In genomic region chr1:245153645-245154428, GRCh38 we compare ENCODE assay signal across 1 cellular context.
A peak's percentile ranks its signal among the peaks of the same experiment; 100 is the strongest.
TF ChIP-seq lines count a peak whose summit lies in the region.

No MANE protein-coding gene starts in this region.

TF ChIP-seq in HepG2, 621 proteins besides CTCF, POLR2A, EP300 and RAD21 (continued from another document):
- TF ChIP-seq CREB3 (CRISPR knock-in tag; IDR thresholded peaks at IDR 0.05) (no peak), RELA (CRISPR knock-in tag; IDR thresholded peaks at IDR 0.05) (no peak), FOXO4 (CRISPR knock-in tag; conservative IDR thresholded peaks at IDR 0.05) (0 out of 2 replicates have a peak, but pooled peaks have one; percentile 37), ZBTB7B (CRISPR knock-in tag; IDR thresholded peaks at IDR 0.05) (peak; percentile 57; the same call in 1 of the 2 replicates), YEATS4 (CRISPR knock-in tag; IDR thresholded peaks at IDR 0.05; ENCODE audit: borderline replicate concordance) (no peak), STAT5B (CRISPR knock-in tag; IDR thresholded peaks at IDR 0.05) (no peak), RFX1 (IDR thresholded peaks at IDR 0.05) (no peak), ERF (CRISPR knock-in tag; IDR thresholded peaks at IDR 0.05) (no peak), ZNF234 (CRISPR knock-in tag; conservative IDR thresholded peaks at IDR 0.05) (no peak), POLR2AphosphoS2 (IDR thresholded peaks at IDR 0.05; ENCODE audit: low read depth, low read length) (no peak), POLR2AphosphoS5 (IDR thresholded peaks at IDR 0.05; ENCODE audit: low read depth, low read length) (no peak), FOXJ3 (CRISPR knock-in tag; IDR thresholded peaks at IDR 0.05; ENCODE audit: borderline replicate concordance) (no peak), MED8 (CRISPR knock-in tag; IDR thresholded peaks at IDR 0.05; ENCODE audit: insufficient replicate concordance) (peak; percentile 12)
- TF ChIP-seq, protein P1, sequence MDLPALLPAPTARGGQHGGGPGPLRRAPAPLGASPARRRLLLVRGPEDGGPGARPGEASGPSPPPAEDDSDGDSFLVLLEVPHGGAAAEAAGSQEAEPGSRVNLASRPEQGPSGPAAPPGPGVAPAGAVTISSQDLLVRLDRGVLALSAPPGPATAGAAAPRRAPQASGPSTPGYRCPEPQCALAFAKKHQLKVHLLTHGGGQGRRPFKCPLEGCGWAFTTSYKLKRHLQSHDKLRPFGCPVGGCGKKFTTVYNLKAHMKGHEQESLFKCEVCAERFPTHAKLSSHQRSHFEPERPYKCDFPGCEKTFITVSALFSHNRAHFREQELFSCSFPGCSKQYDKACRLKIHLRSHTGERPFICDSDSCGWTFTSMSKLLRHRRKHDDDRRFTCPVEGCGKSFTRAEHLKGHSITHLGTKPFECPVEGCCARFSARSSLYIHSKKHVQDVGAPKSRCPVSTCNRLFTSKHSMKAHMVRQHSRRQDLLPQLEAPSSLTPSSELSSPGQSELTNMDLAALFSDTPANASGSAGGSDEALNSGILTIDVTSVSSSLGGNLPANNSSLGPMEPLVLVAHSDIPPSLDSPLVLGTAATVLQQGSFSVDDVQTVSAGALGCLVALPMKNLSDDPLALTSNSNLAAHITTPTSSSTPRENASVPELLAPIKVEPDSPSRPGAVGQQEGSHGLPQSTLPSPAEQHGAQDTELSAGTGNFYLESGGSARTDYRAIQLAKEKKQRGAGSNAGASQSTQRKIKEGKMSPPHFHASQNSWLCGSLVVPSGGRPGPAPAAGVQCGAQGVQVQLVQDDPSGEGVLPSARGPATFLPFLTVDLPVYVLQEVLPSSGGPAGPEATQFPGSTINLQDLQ (CRISPR knock-in tag; IDR thresholded peaks at IDR 0.05), result 0 out of 2 replicates have a peak, but pooled peaks have one; percentile 54
- TF ChIP-seq, protein P2, sequence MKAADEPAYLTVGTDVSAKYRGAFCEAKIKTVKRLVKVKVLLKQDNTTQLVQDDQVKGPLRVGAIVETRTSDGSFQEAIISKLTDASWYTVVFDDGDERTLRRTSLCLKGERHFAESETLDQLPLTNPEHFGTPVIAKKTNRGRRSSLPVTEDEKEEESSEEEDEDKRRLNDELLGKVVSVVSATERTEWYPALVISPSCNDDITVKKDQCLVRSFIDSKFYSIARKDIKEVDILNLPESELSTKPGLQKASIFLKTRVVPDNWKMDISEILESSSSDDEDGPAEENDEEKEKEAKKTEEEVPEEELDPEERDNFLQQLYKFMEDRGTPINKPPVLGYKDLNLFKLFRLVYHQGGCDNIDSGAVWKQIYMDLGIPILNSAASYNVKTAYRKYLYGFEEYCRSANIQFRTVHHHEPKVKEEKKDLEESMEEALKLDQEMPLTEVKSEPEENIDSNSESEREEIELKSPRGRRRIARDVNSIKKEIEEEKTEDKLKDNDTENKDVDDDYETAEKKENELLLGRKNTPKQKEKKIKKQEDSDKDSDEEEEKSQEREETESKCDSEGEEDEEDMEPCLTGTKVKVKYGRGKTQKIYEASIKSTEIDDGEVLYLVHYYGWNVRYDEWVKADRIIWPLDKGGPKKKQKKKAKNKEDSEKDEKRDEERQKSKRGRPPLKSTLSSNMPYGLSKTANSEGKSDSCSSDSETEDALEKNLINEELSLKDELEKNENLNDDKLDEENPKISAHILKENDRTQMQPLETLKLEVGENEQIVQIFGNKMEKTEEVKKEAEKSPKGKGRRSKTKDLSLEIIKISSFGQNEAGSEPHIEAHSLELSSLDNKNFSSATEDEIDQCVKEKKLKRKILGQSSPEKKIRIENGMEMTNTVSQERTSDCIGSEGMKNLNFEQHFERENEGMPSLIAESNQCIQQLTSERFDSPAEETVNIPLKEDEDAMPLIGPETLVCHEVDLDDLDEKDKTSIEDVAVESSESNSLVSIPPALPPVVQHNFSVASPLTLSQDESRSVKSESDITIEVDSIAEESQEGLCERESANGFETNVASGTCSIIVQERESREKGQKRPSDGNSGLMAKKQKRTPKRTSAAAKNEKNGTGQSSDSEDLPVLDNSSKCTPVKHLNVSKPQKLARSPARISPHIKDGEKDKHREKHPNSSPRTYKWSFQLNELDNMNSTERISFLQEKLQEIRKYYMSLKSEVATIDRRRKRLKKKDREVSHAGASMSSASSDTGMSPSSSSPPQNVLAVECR (CRISPR knock-in tag; IDR thresholded peaks at IDR 0.05; ENCODE audit: borderline replicate concordance), result no peak
- TF ChIP-seq, protein P3, sequence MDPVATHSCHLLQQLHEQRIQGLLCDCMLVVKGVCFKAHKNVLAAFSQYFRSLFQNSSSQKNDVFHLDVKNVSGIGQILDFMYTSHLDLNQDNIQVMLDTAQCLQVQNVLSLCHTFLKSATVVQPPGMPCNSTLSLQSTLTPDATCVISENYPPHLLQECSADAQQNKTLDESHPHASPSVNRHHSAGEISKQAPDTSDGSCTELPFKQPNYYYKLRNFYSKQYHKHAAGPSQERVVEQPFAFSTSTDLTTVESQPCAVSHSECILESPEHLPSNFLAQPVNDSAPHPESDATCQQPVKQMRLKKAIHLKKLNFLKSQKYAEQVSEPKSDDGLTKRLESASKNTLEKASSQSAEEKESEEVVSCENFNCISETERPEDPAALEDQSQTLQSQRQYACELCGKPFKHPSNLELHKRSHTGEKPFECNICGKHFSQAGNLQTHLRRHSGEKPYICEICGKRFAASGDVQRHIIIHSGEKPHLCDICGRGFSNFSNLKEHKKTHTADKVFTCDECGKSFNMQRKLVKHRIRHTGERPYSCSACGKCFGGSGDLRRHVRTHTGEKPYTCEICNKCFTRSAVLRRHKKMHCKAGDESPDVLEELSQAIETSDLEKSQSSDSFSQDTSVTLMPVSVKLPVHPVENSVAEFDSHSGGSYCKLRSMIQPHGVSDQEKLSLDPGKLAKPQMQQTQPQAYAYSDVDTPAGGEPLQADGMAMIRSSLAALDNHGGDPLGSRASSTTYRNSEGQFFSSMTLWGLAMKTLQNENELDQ (CRISPR knock-in tag; IDR thresholded peaks at IDR 0.05; ENCODE audit: borderline replicate concordance), result no peak
